ENCODE assay signal across 24 cellular contexts in genomic region chr1:236193184-236193583, GRCh38. TPM values are rescaled to one million over a fixed set of nuclear protein-coding genes. Genes with fewer than 3 reads are reported as not detected.
A peak's percentile ranks its signal among the peaks of the same experiment; 100 is the strongest.
DNase-seq lines count a peak whose midpoint lies in the region; ATAC-seq, FAIRE-seq and TF ChIP-seq lines count a peak whose summit lies in the region.
"Had no signal": no experiment of that assay in that cellular context is flagged by ENCODE, and none has a peak within 500 bp of the region (broad histone marks: within the 10 kb centered on the region; RNA-seq: fewer than 3 reads in every experiment).

No MANE protein-coding gene starts in this region.

- H3K4me3 ChIP-seq in HEK293 (ENCODE audit: low read depth, low read length) (no peak overlapping the region), Peyer's patch (no peak overlapping the region)
- H3K4me3 ChIP-seq: A549; BLaER1 treated with 17β-estradiol and CSF1 and Interleukin-3, amounts not matched to agents 10 nM and 100 nM; GM23338 had no signal

- H3K27me3 ChIP-seq in Peyer's patch, result no peaks in the 10 kb centered on the region
- H3K27me3 ChIP-seq: BE2C; BLaER1 treated with 17β-estradiol and CSF1 and Interleukin-3, amounts not matched to agents 10 nM and 100 nM had no signal

- DNase-seq in central memory CD8-positive, alpha-beta T cell (ENCODE audit: low spot score in 2 of 2), result no peak
- peak; percentile 61 for DNase-seq in fibroblast of peridontal ligament (ENCODE audit: extremely low read depth)
- no peak for DNase-seq in NCI-H526 treated with DMSO at 0.1 percent for 48 hours (lab: John Stamatoyannopoulos, UW)
- no peak for DNase-seq in GM12892 (ENCODE audit: insufficient read length)
- no peak for DNase-seq in Peyer's patch
- DNase-seq: 8988T; ACHN; AML-193; BE2C; CD4-positive, alpha-beta T cell; CD8-positive, alpha-beta memory T cell; DMS 273 treated with DMSO at 0.1 percent for 48 hours; DMS79; GF-D8; H9; HFFc6 had no signal

- H3K36me3 ChIP-seq in HEK293 (ENCODE audit: control insufficient read depth in 2 of 2, insufficient read depth in 1 of 2, low read length in 2 of 2), result peaks cover 0 to 11% of the 10 kb centered on the region in 2 experiments; a peak in 2 of 3 replicates
- peaks cover 0 to 16% (median 0%) of the 10 kb centered on the region in 3 donors for H3K36me3 ChIP-seq in Peyer's patch
- H3K36me3 ChIP-seq: BE2C had no signal

- H3K27ac ChIP-seq in HEK293 (ENCODE audit: extremely low read depth, low read depth, low read length) (no peak overlapping the region), Peyer's patch (no peak overlapping the region)
- H3K27ac ChIP-seq: A549; BLaER1 treated with 17β-estradiol and CSF1 and Interleukin-3, amounts not matched to agents 10 nM and 100 nM had no signal

- CTCF ChIA-PET in HEK293 (lab: Yijun Ruan, JAX), result interaction anchor here (0.6 kb wide), 1 partner anchor 12 kb away, joined by 3 read pairs; no protein-coding TSS in a partner anchor

- H3K36me3 Mint-ChIP-seq in central memory CD8-positive, alpha-beta T cell (ENCODE audit: insufficient read depth), result peaks cover 17% of the 10 kb centered on the region

- H3K9me3 Mint-ChIP-seq in central memory CD8-positive, alpha-beta T cell, result no peaks in the 10 kb centered on the region
- H3K9me3 Mint-ChIP-seq: GM23338, H9, HFFc6 had no signal

- ATAC-seq in central memory CD8-positive, alpha-beta T cell (replicated peaks; ENCODE audit: extremely low read depth, poor library complexity, severe bottlenecking), result no peak
- ATAC-seq: A549, GM23338, HCT116 had no signal

- H3K4me1 Mint-ChIP-seq in central memory CD8-positive, alpha-beta T cell, result peaks cover 17% of the 10 kb centered on the region
- H3K4me1 Mint-ChIP-seq: GM23338, H9 had no signal

- no peak for TF ChIP-seq POLR2A in GM12892 (IDR thresholded peaks at IDR 0.05; ENCODE audit: low read depth, low read length)
- TF ChIP-seq POLR2A in Peyer's patch (IDR thresholded peaks at IDR 0.05), result no peak

- FAIRE-seq in GM12892 (lab: Jason Lieb, UNC), result no peak
- FAIRE-seq: A549, D721Med, GM19239 had no signal

- no peak overlapping the region for H3K4me3 Mint-ChIP-seq in central memory CD8-positive, alpha-beta T cell
- H3K4me3 Mint-ChIP-seq: CD14-positive monocyte; CD4-positive, alpha-beta T cell; CD8-positive, alpha-beta memory T cell; GM23338; H9; HFFc6 had no signal

- H3K27ac Mint-ChIP-seq in central memory CD8-positive, alpha-beta T cell (ENCODE audit: low read depth), result peak overlapping the region; percentile 5
- H3K27ac Mint-ChIP-seq: CD14-positive monocyte; CD4-positive, alpha-beta T cell; CD8-positive, alpha-beta memory T cell; GM23338; H9; HFFc6 had no signal

- no peaks in the 10 kb centered on the region for H3K27me3 Mint-ChIP-seq in central memory CD8-positive, alpha-beta T cell
- H3K27me3 Mint-ChIP-seq: CD4-positive, alpha-beta T cell; CD8-positive, alpha-beta memory T cell had no signal

- H3K9me3 ChIP-seq in HEK293 (ENCODE audit: control insufficient read depth, insufficient read depth, low read depth, low read length) (no peaks in the 10 kb centered on the region), Peyer's patch (no peaks in the 10 kb centered on the region)
- H3K9me3 ChIP-seq: A549, BE2C had no signal

- TF ChIP-seq CTCF in HEK293 (tag by site-specific recombination; IDR thresholded peaks at IDR 0.05) (no peak), Peyer's patch (IDR thresholded peaks at IDR 0.05) (no peak)

- POLR2A ChIA-PET in HEK293 (lab: Yijun Ruan, JAX), result no interaction called here

- H3K4me1 ChIP-seq in HEK293 (ENCODE audit: control insufficient read depth, insufficient read depth, low read length), result no peaks in the 10 kb centered on the region
- H3K4me1 ChIP-seq in Peyer's patch, result no peaks in the 10 kb centered on the region
- H3K4me1 ChIP-seq: A549, BE2C had no signal

TF ChIP-seq in HEK293, 187 proteins besides CTCF, POLR2A, EP300 and RAD21:
- TF ChIP-seq HOXD13 (CRISPR knock-in tag; IDR thresholded peaks at IDR 0.05; ENCODE audit: borderline replicate concordance) (no peak), ZNF140 (tag by site-specific recombination; IDR thresholded peaks at IDR 0.05) (peak; percentile 75), ZNF354C (tag by site-specific recombination; IDR thresholded peaks at IDR 0.05; ENCODE audit: borderline replicate concordance, low read depth) (no peak)

RNA-seq across cellular contexts. Expression of gene GPR137B, which starts 50.8 kb away (rescaled TPM):
- 19.5 TPM for polyA plus RNA-seq in GM12892 (2012; ENCODE audit: missing spikeins)
- total RNA-seq in Peyer's patch, result 10 to 100 TPM; 13.4 to 37.1 (median 23.0) TPM
